In genomic region chr2:145563752-145564615, GRCh38 we compare ENCODE assay signal across 12 cellular contexts.
A peak's percentile ranks its signal among the peaks of the same experiment; 100 is the strongest.
DNase-seq lines count a peak whose midpoint lies in the region; ATAC-seq and TF ChIP-seq lines count a peak whose summit lies in the region.
"Had no signal": no experiment of that assay in that cellular context is flagged by ENCODE, and none has a peak within 500 bp of the region (broad histone marks: within the 10 kb centered on the region; RNA-seq: fewer than 3 reads in every experiment).

No MANE protein-coding gene starts in this region.

- peak; percentile 97 for ATAC-seq in foreskin keratinocyte
- ATAC-seq: Right ventricle myocardium inferior had no signal

- no peaks in the 10 kb centered on the region for H3K36me3 ChIP-seq in skeletal muscle satellite cell (ENCODE audit: insufficient read depth, low read length)
- H3K36me3 ChIP-seq: uterus, WERI-Rb-1 had no signal

- H3K4me1 ChIP-seq in foreskin keratinocyte, result no peaks in the 10 kb centered on the region
- H3K4me1 ChIP-seq in skeletal muscle satellite cell (ENCODE audit: control insufficient read depth, insufficient read depth, low read length), result peaks cover 9% of the 10 kb centered on the region
- H3K4me1 ChIP-seq: uterus had no signal

- H3K9ac ChIP-seq in skeletal muscle satellite cell (ENCODE audit: low read depth, low read length), result no peak overlapping the region

- no peaks in the 10 kb centered on the region for H3K9me3 ChIP-seq in skeletal muscle satellite cell (replicated peaks; ENCODE audit: low read length)
- H3K9me3 ChIP-seq: uterus had no signal

- peak overlapping the region; percentile 5 for H3K4me2 ChIP-seq in skeletal muscle satellite cell (ENCODE audit: low read length)

- no peak overlapping the region for H3K4me3 ChIP-seq in skeletal muscle satellite cell (ENCODE audit: low read length)
- H3K4me3 ChIP-seq: uterus had no signal

- no peak for TF ChIP-seq CTCF in foreskin keratinocyte (conservative IDR thresholded peaks at IDR 0.05)

- H3K27ac ChIP-seq in foreskin keratinocyte, result no peak overlapping the region
- H3K27ac ChIP-seq: uterus, WERI-Rb-1 had no signal

- DNase-seq in M059J (ENCODE audit: low read depth) (peak; percentile 35), RPMI7951 (ENCODE audit: low read depth) (peak; percentile 14), foreskin keratinocyte (peak; percentile 72 to 84), NOMO-1 treated with DMSO at 0.1 percent for 48 hours (lab: John Stamatoyannopoulos, UW; ENCODE audit: unreplicated experiment) (no peak), HuH-7.5 (ENCODE audit: low spot score) (no peak)
- no peak for DNase-seq in activated effector memory CD4-positive, alpha-beta T cell treated with Interleukin-2 at 50 U/mL for 16 hours
- DNase-seq: cerebellar nuclear complex, NCI-H1092 treated with DMSO at 0.1 percent for 48 hours, uterus, WERI-Rb-1 had no signal

- H3K27me3 ChIP-seq in foreskin keratinocyte (no peaks in the 10 kb centered on the region), skeletal muscle satellite cell (ENCODE audit: control insufficient read depth, insufficient read depth, low read length) (no peaks in the 10 kb centered on the region)
- H3K27me3 ChIP-seq: uterus had no signal

Comparison
In these comparisons a context has a peak if more than half of its experiments do, and no peak if none do; other contexts are left out.
1. DNase-seq: peak in M059J (single experiment), RPMI7951 (single experiment) and foreskin keratinocyte (2 of 2); none in activated effector memory CD4-positive, alpha-beta T cell treated with Interleukin-2 at 50 U/mL for 16 hours (single experiment), NOMO-1 treated with DMSO at 0.1 percent for 48 hours (single experiment) and HuH-7.5 (single experiment).